Comparison of ENCODE assay signal across 2 cellular contexts in the genomic region with DNA sequence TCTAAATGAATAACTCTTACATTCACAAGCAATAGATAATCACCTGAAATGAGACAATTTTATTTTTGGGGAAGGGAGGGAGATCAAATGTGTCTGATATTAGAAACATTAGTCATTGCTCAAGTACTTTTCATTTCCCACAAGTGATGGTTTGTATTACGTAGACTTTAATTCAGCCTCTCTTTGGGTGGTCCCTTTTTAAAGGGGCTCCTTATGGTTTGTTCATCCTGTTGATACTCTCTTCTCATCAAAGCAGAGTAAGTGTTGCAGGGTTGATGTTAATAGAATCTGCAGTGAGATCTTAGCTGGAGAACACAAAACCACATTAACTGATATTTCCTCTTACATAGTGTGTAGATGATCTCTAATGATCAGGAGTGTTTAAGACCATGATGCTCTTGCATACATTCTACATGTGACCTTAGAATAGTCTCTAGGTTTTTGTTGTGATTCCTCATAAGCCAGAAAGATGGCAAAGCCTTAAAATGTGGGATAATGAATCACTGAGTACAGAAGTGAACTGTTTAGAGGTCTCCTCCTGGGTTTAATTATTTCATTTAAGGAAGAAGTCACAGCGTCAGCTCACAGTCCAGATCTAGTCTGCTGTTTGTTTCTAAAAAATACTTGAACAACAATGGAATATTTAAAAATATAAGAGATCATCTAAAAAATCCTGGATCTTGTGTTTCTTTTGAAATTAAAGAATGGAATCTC.
TF ChIP-seq lines count a peak whose summit lies in the region.

No MANE protein-coding gene starts in this region.

TF ChIP-seq in SK-N-SH, 30 proteins besides CTCF, POLR2A, EP300 and RAD21 (continued from another document):
- TF ChIP-seq CHD2 (IDR thresholded peaks at IDR 0.05; ENCODE audit: low read length, partially characterized antibody) = no peak
- TF ChIP-seq, protein P1, sequence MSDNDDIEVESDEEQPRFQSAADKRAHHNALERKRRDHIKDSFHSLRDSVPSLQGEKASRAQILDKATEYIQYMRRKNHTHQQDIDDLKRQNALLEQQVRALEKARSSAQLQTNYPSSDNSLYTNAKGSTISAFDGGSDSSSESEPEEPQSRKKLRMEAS (IDR thresholded peaks at IDR 0.05; ENCODE audit: low read depth) = no peak
- TF ChIP-seq SMC3 (IDR thresholded peaks at IDR 0.05; ENCODE audit: low read depth, low read length) = no peak
- no peak for TF ChIP-seq PBX3 (IDR thresholded peaks at IDR 0.05)
- TF ChIP-seq USF2 (IDR thresholded peaks at IDR 0.05; ENCODE audit: borderline replicate concordance, low read depth, low read length) = no peak
- no peak for TF ChIP-seq SIN3A (IDR thresholded peaks at IDR 0.05; ENCODE audit: borderline replicate concordance, low read depth, low read length)
- TF ChIP-seq ELF1 (IDR thresholded peaks at IDR 0.05) = no peak
- TF ChIP-seq RCOR1 (IDR thresholded peaks at IDR 0.05; ENCODE audit: low read length) = no peak
- TF ChIP-seq MXI1 (IDR thresholded peaks at IDR 0.05; ENCODE audit: low read depth, low read length) = no peak
- TF ChIP-seq POLR2AphosphoS5 (IDR thresholded peaks at IDR 0.05; ENCODE audit: low read depth, low read length) = no peak

TF ChIP-seq in SK-N-SH treated with all-trans-retinoic acid at 6 μM for 48 hours, 23 proteins besides CTCF, POLR2A, EP300 and RAD21 (continued from another document):
- no peak for TF ChIP-seq ZFP30 (CRISPR knock-in tag; IDR thresholded peaks at IDR 0.05)
- TF ChIP-seq PPARA (CRISPR knock-in tag; IDR thresholded peaks at IDR 0.05; ENCODE audit: borderline replicate concordance) = no peak
- TF ChIP-seq ZNF8 (CRISPR knock-in tag; IDR thresholded peaks at IDR 0.05) = no peak
- no peak for TF ChIP-seq ESRRG (CRISPR knock-in tag; IDR thresholded peaks at IDR 0.05)
- TF ChIP-seq, protein P2, sequence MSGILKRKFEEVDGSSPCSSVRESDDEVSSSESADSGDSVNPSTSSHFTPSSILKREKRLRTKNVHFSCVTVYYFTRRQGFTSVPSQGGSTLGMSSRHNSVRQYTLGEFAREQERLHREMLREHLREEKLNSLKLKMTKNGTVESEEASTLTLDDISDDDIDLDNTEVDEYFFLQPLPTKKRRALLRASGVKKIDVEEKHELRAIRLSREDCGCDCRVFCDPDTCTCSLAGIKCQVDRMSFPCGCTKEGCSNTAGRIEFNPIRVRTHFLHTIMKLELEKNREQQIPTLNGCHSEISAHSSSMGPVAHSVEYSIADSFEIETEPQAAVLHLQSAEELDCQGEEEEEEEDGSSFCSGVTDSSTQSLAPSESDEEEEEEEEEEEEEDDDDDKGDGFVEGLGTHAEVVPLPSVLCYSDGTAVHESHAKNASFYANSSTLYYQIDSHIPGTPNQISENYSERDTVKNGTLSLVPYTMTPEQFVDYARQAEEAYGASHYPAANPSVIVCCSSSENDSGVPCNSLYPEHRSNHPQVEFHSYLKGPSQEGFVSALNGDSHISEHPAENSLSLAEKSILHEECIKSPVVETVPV (CRISPR knock-in tag; IDR thresholded peaks at IDR 0.05) = no peak
- TF ChIP-seq ZNF565 (CRISPR knock-in tag; conservative IDR thresholded peaks at IDR 0.05; ENCODE audit: low read depth) = no peak
- no peak for TF ChIP-seq GLIS3 (CRISPR knock-in tag; IDR thresholded peaks at IDR 0.05)
- no peak for TF ChIP-seq OSR1 (CRISPR knock-in tag; IDR thresholded peaks at IDR 0.05)
- TF ChIP-seq, protein P3, sequence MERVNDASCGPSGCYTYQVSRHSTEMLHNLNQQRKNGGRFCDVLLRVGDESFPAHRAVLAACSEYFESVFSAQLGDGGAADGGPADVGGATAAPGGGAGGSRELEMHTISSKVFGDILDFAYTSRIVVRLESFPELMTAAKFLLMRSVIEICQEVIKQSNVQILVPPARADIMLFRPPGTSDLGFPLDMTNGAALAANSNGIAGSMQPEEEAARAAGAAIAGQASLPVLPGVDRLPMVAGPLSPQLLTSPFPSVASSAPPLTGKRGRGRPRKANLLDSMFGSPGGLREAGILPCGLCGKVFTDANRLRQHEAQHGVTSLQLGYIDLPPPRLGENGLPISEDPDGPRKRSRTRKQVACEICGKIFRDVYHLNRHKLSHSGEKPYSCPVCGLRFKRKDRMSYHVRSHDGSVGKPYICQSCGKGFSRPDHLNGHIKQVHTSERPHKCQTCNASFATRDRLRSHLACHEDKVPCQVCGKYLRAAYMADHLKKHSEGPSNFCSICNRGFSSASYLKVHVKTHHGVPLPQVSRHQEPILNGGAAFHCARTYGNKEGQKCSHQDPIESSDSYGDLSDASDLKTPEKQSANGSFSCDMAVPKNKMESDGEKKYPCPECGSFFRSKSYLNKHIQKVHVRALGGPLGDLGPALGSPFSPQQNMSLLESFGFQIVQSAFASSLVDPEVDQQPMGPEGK (CRISPR knock-in tag; IDR thresholded peaks at IDR 0.05; ENCODE audit: borderline replicate concordance) = no peak
- TF ChIP-seq, protein P4, sequence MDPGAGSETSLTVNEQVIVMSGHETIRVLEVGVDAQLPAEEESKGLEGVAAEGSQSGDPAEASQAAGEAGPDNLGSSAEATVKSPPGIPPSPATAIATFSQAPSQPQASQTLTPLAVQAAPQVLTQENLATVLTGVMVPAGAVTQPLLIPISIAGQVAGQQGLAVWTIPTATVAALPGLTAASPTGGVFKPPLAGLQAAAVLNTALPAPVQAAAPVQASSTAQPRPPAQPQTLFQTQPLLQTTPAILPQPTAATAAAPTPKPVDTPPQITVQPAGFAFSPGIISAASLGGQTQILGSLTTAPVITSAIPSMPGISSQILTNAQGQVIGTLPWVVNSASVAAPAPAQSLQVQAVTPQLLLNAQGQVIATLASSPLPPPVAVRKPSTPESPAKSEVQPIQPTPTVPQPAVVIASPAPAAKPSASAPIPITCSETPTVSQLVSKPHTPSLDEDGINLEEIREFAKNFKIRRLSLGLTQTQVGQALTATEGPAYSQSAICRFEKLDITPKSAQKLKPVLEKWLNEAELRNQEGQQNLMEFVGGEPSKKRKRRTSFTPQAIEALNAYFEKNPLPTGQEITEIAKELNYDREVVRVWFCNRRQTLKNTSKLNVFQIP (CRISPR knock-in tag; IDR thresholded peaks at IDR 0.05; ENCODE audit: borderline replicate concordance, low read depth) = no peak
- TF ChIP-seq ZNF70 (CRISPR knock-in tag; IDR thresholded peaks at IDR 0.05) = no peak
